Comparison of ENCODE assay signal across 1 cellular context in genomic region chr16:85003723-85004586, GRCh38.
TF ChIP-seq lines count a peak whose summit lies in the region.

No MANE protein-coding gene starts in this region.

TF ChIP-seq in HCT116, 20 proteins besides CTCF, POLR2A, EP300 and RAD21 (continued from another document):
- TF ChIP-seq ZBTB33 (IDR thresholded peaks at IDR 0.05; ENCODE audit: extremely low read depth, insufficient replicate concordance, low read length) (no peak), ZFX (IDR thresholded peaks at IDR 0.05) (no peak), JUND (IDR thresholded peaks at IDR 0.05) (no peak), SP1 (IDR thresholded peaks at IDR 0.05; ENCODE audit: low read depth) (no peak), EZH2 (IDR thresholded peaks at IDR 0.05) (no peak), ZNF274 (IDR thresholded peaks at IDR 0.05; ENCODE audit: low read depth, low read length) (no peak), EZH2phosphoT487 (IDR thresholded peaks at IDR 0.05; ENCODE audit: borderline replicate concordance) (no peak)
